Comparison of ENCODE assay signal across 21 cellular contexts in the genomic region with DNA sequence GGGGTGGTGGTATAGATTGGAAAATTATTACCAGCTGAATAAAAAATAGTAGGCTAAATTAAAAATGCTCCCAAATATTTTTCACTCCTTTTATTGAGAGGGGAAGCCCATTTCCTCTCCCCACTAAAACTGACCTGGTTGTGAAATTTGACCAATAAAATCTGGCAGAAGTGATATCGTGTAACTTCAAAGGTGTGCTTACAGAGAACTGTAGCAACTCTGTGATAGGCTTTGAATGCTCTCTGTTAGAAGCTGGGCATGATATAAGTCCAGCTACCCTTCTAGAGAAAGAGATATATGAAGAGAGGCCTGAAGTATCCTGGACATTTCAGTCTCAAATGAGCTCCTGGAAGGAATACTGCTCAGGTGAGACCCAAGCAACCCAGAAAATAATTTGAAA.
"Had no signal": no experiment of that assay in that cellular context is flagged by ENCODE, and none has a peak within 500 bp of the region (broad histone marks: within the 10 kb centered on the region; RNA-seq: fewer than 3 reads in every experiment).

No MANE protein-coding gene starts in this region.

- H3K27ac Mint-ChIP-seq: progenitor cell of endocrine pancreas, type B pancreatic cell had no signal

- H3K27me3 Mint-ChIP-seq: naive thymus-derived CD4-positive, alpha-beta T cell; progenitor cell of endocrine pancreas; type B pancreatic cell had no signal

- H3K9me3 Mint-ChIP-seq: immature natural killer cell; naive thymus-derived CD4-positive, alpha-beta T cell; neural crest cell; stimulated activated effector memory CD8-positive, alpha-beta T cell treated with anti-CD3 and anti-CD28 coated beads, Interleukin-12 subunit alpha, Interleukin-12 subunit beta, amount 100 ng/mL, for 72 hours; type B pancreatic cell had no signal

- H3K36me3 ChIP-seq: gastroesophageal sphincter, ovary, suprapubic skin, thyroid gland had no signal

- H3K4me3 ChIP-seq: gastroesophageal sphincter, ovary, suprapubic skin, thyroid gland had no signal

- FAIRE-seq: keratinocyte, urothelium cell line had no signal

- H3K4me3 Mint-ChIP-seq: neural crest cell, type B pancreatic cell had no signal

- H3K9me3 ChIP-seq: gastroesophageal sphincter, ovary, suprapubic skin, thyroid gland had no signal

- H3K27ac ChIP-seq: ovary, suprapubic skin, thyroid gland had no signal

- H3K27me3 ChIP-seq: dorsolateral prefrontal cortex, gastroesophageal sphincter, ovary, suprapubic skin, thyroid gland had no signal

- DNase-seq: cortex of kidney; dorsolateral prefrontal cortex; effector CD8-positive, alpha-beta T cell; immature natural killer cell; left ventricle myocardium superior; naive thymus-derived CD4-positive, alpha-beta T cell; ovary; right cardiac atrium; stimulated activated CD4-positive, alpha-beta T cell treated with anti-CD3 and anti-CD28 coated beads, Interleukin-4, amount 100 ng/mL, for 1 hour; stimulated activated CD8-positive, alpha-beta memory T cell treated with anti-CD3 and anti-CD28 coated beads, Interleukin-4, amount 100 ng/mL, for 48 hours; stimulated activated naive CD8-positive, alpha-beta T cell treated with anti-CD3 and anti-CD28 coated beads, Interleukin-15, Interleukin-2, amounts not matched to agents 100 U/mL and 50 U/mL, for 24 hours; thyroid gland had no signal

- H3K4me1 ChIP-seq: suprapubic skin had no signal

- H3K36me3 Mint-ChIP-seq: immature natural killer cell; naive thymus-derived CD4-positive, alpha-beta T cell; stimulated activated effector memory CD8-positive, alpha-beta T cell treated with anti-CD3 and anti-CD28 coated beads, Interleukin-12 subunit alpha, Interleukin-12 subunit beta, amount 100 ng/mL, for 72 hours; type B pancreatic cell had no signal

- ATAC-seq: esophagus mucosa; gastroesophageal sphincter; left ventricle myocardium superior; naive thymus-derived CD4-positive, alpha-beta T cell; right cardiac atrium; stimulated activated effector memory CD8-positive, alpha-beta T cell treated with anti-CD3 and anti-CD28 coated beads, Interleukin-12 subunit alpha, Interleukin-12 subunit beta, amount 100 ng/mL, for 72 hours; stimulated activated naive CD8-positive, alpha-beta T cell treated with anti-CD3 and anti-CD28 coated beads, Interleukin-15, Interleukin-2, amounts not matched to agents 100 U/mL and 50 U/mL, for 24 hours had no signal
